11 cellular contexts compared by ENCODE assay signal in genomic region chr7:140542226-140542625, GRCh38.
DNase-seq lines count a peak whose midpoint lies in the region; ATAC-seq and TF ChIP-seq lines count a peak whose summit lies in the region.
"Had no signal": no experiment of that assay in that cellular context is flagged by ENCODE, and none has a peak within 500 bp of the region (broad histone marks: within the 10 kb centered on the region; RNA-seq: fewer than 3 reads in every experiment).

No MANE protein-coding gene starts in this region.

- peak; percentile 61 for DNase-seq in AG08396 (ENCODE audit: low spot score)
- DNase-seq in SJSA1 (ENCODE audit: low read depth in 1 of 2, low spot score in 2 of 2), result no peak
- DNase-seq in foreskin fibroblast, result peak; percentile 30 to 72
- no peak for DNase-seq in nephron progenitor cell
- DNase-seq in posterior vena cava (ENCODE audit: low spot score), result no peak
- DNase-seq in hippocampal formation (lab: John Stamatoyannopoulos, UW), result no peak
- no peak for DNase-seq in NCI-H524 treated with DMSO at 0.1 percent for 48 hours (lab: John Stamatoyannopoulos, UW)
- DNase-seq: midbrain had no signal

- peaks cover 50% of the 10 kb centered on the region for H3K36me3 Mint-ChIP-seq in nephron progenitor cell (ENCODE audit: low read depth)

- H3K27me3 Mint-ChIP-seq in nephron progenitor cell (ENCODE audit: low read depth, poor library complexity), result peaks cover 7% of the 10 kb centered on the region

- no peak for TF ChIP-seq CTCF in foreskin fibroblast (IDR thresholded peaks at IDR 0.05; ENCODE audit: low read depth, low read length)
- no peak for TF ChIP-seq CTCF in nephron progenitor cell (IDR thresholded peaks at IDR 0.05)

- intact Hi-C loops in posterior vena cava (cut with DNase I), result no loop called here

- H3K36me3 ChIP-seq in SJSA1, result peaks cover 16% of the 10 kb centered on the region
- H3K36me3 ChIP-seq: BLaER1 treated with 17β-estradiol and CSF1 and Interleukin-3, amounts not matched to agents 10 nM and 100 nM had no signal

- peaks cover 60% of the 10 kb centered on the region for H3K4me1 Mint-ChIP-seq in nephron progenitor cell

- peak overlapping the region; percentile 66 for H3K4me3 Mint-ChIP-seq in nephron progenitor cell

- H3K27ac ChIP-seq in SJSA1, result peak overlapping the region; percentile 79
- H3K27ac ChIP-seq: BLaER1 treated with 17β-estradiol and CSF1 and Interleukin-3, amounts not matched to agents 10 nM and 100 nM had no signal

- no peak for ATAC-seq in GM18858 (IDR thresholded peaks at IDR 0.05; ENCODE audit: unreplicated experiment)
- ATAC-seq: activated CD4-positive, CD25-positive, alpha-beta regulatory T cell treated with anti-CD3 and anti-CD28 coated beads, Interleukin-2, amount 50 U/mL, for 24 hours had no signal

- H3K4me3 ChIP-seq in SJSA1 (no peak overlapping the region), foreskin fibroblast (ENCODE audit: low read depth in 1 of 2, low read length in 2 of 2) (no peak overlapping the region)
- H3K4me3 ChIP-seq: BLaER1 treated with 17β-estradiol and CSF1 and Interleukin-3, amounts not matched to agents 10 nM and 100 nM had no signal

- H3K9me3 ChIP-seq in SJSA1 (replicated peaks), result no peaks in the 10 kb centered on the region
- H3K9me3 ChIP-seq: BLaER1 treated with 17β-estradiol and CSF1 and Interleukin-3, amounts not matched to agents 10 nM and 100 nM had no signal

- H3K9me3 Mint-ChIP-seq in nephron progenitor cell, result no peaks in the 10 kb centered on the region

- peak overlapping the region; percentile 99 for H3K27ac Mint-ChIP-seq in nephron progenitor cell

- H3K4me1 ChIP-seq in SJSA1 (replicated peaks), result peaks cover 22% of the 10 kb centered on the region

- no peaks in the 10 kb centered on the region for H3K27me3 ChIP-seq in SJSA1 (replicated peaks)
- H3K27me3 ChIP-seq: BLaER1 treated with 17β-estradiol and CSF1 and Interleukin-3, amounts not matched to agents 10 nM and 100 nM had no signal

Comparison
In these comparisons a context has a peak if more than half of its experiments do, and no peak if none do; other contexts are left out.
1. DNase-seq: peak in AG08396 (single experiment) and foreskin fibroblast (2 of 2); none in SJSA1 (0 of 2), nephron progenitor cell (single experiment), posterior vena cava (single experiment), hippocampal formation (0 of 2) and NCI-H524 treated with DMSO at 0.1 percent for 48 hours (single experiment).